ENCODE assay signal across 8 cellular contexts in genomic region chr1:67766117-67766978, GRCh38.
DNase-seq lines count a peak whose midpoint lies in the region; ATAC-seq, FAIRE-seq and TF ChIP-seq lines count a peak whose summit lies in the region.

No MANE protein-coding gene starts in this region.

- peak; percentile 83 to 89 for TF ChIP-seq RAD21 in A549 (conservative IDR thresholded peaks at IDR 0.05 in 1 of 2, IDR thresholded peaks at IDR 0.05 in 1 of 2)
- TF ChIP-seq RAD21 in SK-N-SH (IDR thresholded peaks at IDR 0.05; ENCODE audit: low read length), result peak; percentile 82

- TF ChIP-seq CTCF in A549 (IDR thresholded peaks at IDR 0.05) (peak; percentile 76), GM12873 (IDR thresholded peaks at IDR 0.05; ENCODE audit: insufficient read depth, low read depth, low read length, missing control alignments) (peak; percentile 71), SK-N-SH (IDR thresholded peaks at IDR 0.05) (peak; percentile 91)

- H3K4me3 ChIP-seq in A549 (no peak overlapping the region; the same call in 2 of the 3 replicates), SK-N-SH (ENCODE audit: low read depth in 2 of 2, low read length in 1 of 2) (peak overlapping the region; percentile 6 to 49; a peak in 3 of 4 replicates), skeletal muscle tissue (ENCODE audit: low read length in 3 of 3) (peak overlapping the region in 2 of 3 donors; percentile 65 to 67)
- no peak overlapping the region for H3K4me3 ChIP-seq in Jurkat, Clone E6-1 (ENCODE audit: low read length)

- no peak for TF ChIP-seq EP300 in A549 (IDR thresholded peaks at IDR 0.05)
- no peak for TF ChIP-seq EP300 in SK-N-SH (IDR thresholded peaks at IDR 0.05; ENCODE audit: borderline replicate concordance in 1 of 2, low read depth in 1 of 2, low read length in 1 of 2)

- CTCF ChIA-PET in A549 (lab: Yijun Ruan, JAX) (interaction anchor here (0.6 to 5.6 kb wide), 64 partner anchors 8 to 576 kb away, joined by 3 to 37 read pairs (median 4); partner anchors contain the start of genes GADD45A and GNG12), SK-N-SH (lab: Yijun Ruan, JAX) (interaction anchor here (0.6 to 6.2 kb wide), 66 partner anchors 8 to 1973 kb away, joined by 3 to 60 read pairs (median 4); partner anchors contain the start of genes DIRAS3 and GNG12)

- no peaks in the 10 kb centered on the region for H3K9me2 ChIP-seq in SK-N-SH

- H3K9me3 ChIP-seq in A549 (no peaks in the 10 kb centered on the region), SK-N-SH (no peaks in the 10 kb centered on the region), skeletal muscle tissue (ENCODE audit: control insufficient read depth in 3 of 3, low read length in 3 of 3) (no peaks in the 10 kb centered on the region)

- TF ChIP-seq POLR2A in A549 (IDR thresholded peaks at IDR 0.05; ENCODE audit: low read length), result no peak

- H3K4me2 ChIP-seq in A549 (peak overlapping the region; percentile 78), SK-N-SH (peak overlapping the region; percentile 60)

- H2AFZ ChIP-seq in SK-N-SH (ENCODE audit: low read depth), result no peak overlapping the region

- POLR2A ChIA-PET in A549 (lab: Yijun Ruan, JAX) (interaction anchor here (1.9 to 2.7 kb wide), 2 partner anchors 65 to 82 kb away, joined by 9 to 11 read pairs; partner anchors contain the start of gene GADD45A), SK-N-SH (lab: Yijun Ruan, JAX) (no interaction called here)

- DNase-seq in A549 (ENCODE audit: low read depth in 1 of 2, low spot score in 1 of 2) (peak in 1 of 2 experiments; percentile 53), SK-N-SH (peak; percentile 35), brain pericyte (ENCODE audit: low read depth, low spot score) (peak; percentile 45), iris pigment epithelial cell (ENCODE audit: low read depth) (peak; percentile 95)
- peak; percentile 9 for DNase-seq in Jurkat, Clone E6-1 (ENCODE audit: low read depth, low spot score)

- H4K20me1 ChIP-seq in SK-N-SH (ENCODE audit: insufficient read depth), result peaks cover 8% of the 10 kb centered on the region

- peaks cover 0 to 13% of the 10 kb centered on the region in 2 experiments for H3K36me3 ChIP-seq in SK-N-SH (replicated peaks in 1 of 2; ENCODE audit: control insufficient read depth in 1 of 2, insufficient read depth in 2 of 2, low read length in 1 of 2)
- H3K36me3 ChIP-seq in skeletal muscle tissue (ENCODE audit: control insufficient read depth in 3 of 3, insufficient read depth in 3 of 3, low read length in 3 of 3), result peaks cover 0 to 2% (median 0%) of the 10 kb centered on the region in 3 donors

- H3K4me1 ChIP-seq in A549 (peaks cover 77% of the 10 kb centered on the region), SK-N-SH (ENCODE audit: control insufficient read depth in 1 of 2, insufficient read depth in 2 of 2, low read depth in 1 of 2, low read length in 1 of 2) (peaks cover 8 to 13% of the 10 kb centered on the region in 2 experiments; a peak in 3 of 4 replicates), skeletal muscle tissue (ENCODE audit: control insufficient read depth in 3 of 3, insufficient read depth in 3 of 3, low read length in 3 of 3) (peaks cover 0 to 7% (median 5%) of the 10 kb centered on the region in 3 donors)

- no peaks in the 10 kb centered on the region for H3K27me3 ChIP-seq in SK-N-SH (ENCODE audit: insufficient read depth)
- H3K27me3 ChIP-seq in skeletal muscle tissue (ENCODE audit: control insufficient read depth in 3 of 3, insufficient read depth in 3 of 3, low read length in 3 of 3), result no peaks in the 10 kb centered on the region

- H3K27ac ChIP-seq in A549 (peak overlapping the region; percentile 76 to 92), SK-N-SH (ENCODE audit: low read depth in 2 of 2, low read length in 1 of 2) (peak overlapping the region in 1 of 2 experiments; percentile 85; a peak in 3 of 4 replicates), skeletal muscle tissue (ENCODE audit: low read depth, low read length) (no peak overlapping the region)

- ATAC-seq in A549, result peak; percentile 69 to 78
- ATAC-seq in HG03097 (IDR thresholded peaks at IDR 0.05; ENCODE audit: low FRiP score, unreplicated experiment), result no peak

- H3K79me2 ChIP-seq in SK-N-SH (ENCODE audit: insufficient read depth), result peaks cover 74% of the 10 kb centered on the region

- H3K9ac ChIP-seq in SK-N-SH, result peak overlapping the region; percentile 27; the same call in 1 of the 2 replicates
- H3K9ac ChIP-seq in skeletal muscle tissue (ENCODE audit: low read depth in 1 of 3, low read length in 3 of 3), result peak overlapping the region; percentile 35 to 73 (median 67)

- no peak for FAIRE-seq in A549 (lab: Jason Lieb, UNC)

- 13% methylated on average over 16 of the region's 17 CpGs for WGBS in A549 (ENCODE audit: missing lambda C conversion rate)
- 29% methylated on average over 17 of the region's 17 CpGs for WGBS in SK-N-SH (ENCODE audit: low lambda C conversion rate)

- peaks cover 25% of the 10 kb centered on the region for H3F3A ChIP-seq in SK-N-SH (replicated peaks; ENCODE audit: insufficient read depth)

TF ChIP-seq in A549, 52 proteins besides CTCF, POLR2A, EP300 and RAD21:
- TF ChIP-seq MAX (IDR thresholded peaks at IDR 0.05) (0 out of 2 replicates have a peak, but pooled peaks have one; percentile 25), MAFK (IDR thresholded peaks at IDR 0.05; ENCODE audit: partially characterized antibody) (peak; percentile 1), FOSL2 (IDR thresholded peaks at IDR 0.05) (no peak), FOSL2 (CRISPR knock-in tag; IDR thresholded peaks at IDR 0.05) (no peak), ATOH8 (CRISPR knock-in tag; IDR thresholded peaks at IDR 0.05; ENCODE audit: low read depth) (no peak), SMC3 (IDR thresholded peaks at IDR 0.05) (peak; percentile 74)

TF ChIP-seq in SK-N-SH, 30 proteins besides CTCF, POLR2A, EP300 and RAD21 (continues in another document):
- TF ChIP-seq ELF1 (IDR thresholded peaks at IDR 0.05) (no peak), GATA2 (CRISPR knock-in tag; IDR thresholded peaks at IDR 0.05) (no peak), MEF2A (IDR thresholded peaks at IDR 0.05; ENCODE audit: borderline replicate concordance, low read depth) (no peak), TCF12 (IDR thresholded peaks at IDR 0.05) (peak; percentile 39), NFIC (IDR thresholded peaks at IDR 0.05; ENCODE audit: borderline replicate concordance) (peak; percentile 3; the same call in 1 of the 2 replicates), TAF1 (IDR thresholded peaks at IDR 0.05; ENCODE audit: borderline replicate concordance, low read depth, low read length) (no peak), RCOR1 (IDR thresholded peaks at IDR 0.05; ENCODE audit: low read length) (no peak), CHD2 (IDR thresholded peaks at IDR 0.05; ENCODE audit: low read length, partially characterized antibody) (no peak), EZH2phosphoT487 (IDR thresholded peaks at IDR 0.05; ENCODE audit: borderline replicate concordance, low read depth) (no peak), PBX3 (IDR thresholded peaks at IDR 0.05) (no peak), RXRA (IDR thresholded peaks at IDR 0.05; ENCODE audit: borderline replicate concordance, low read depth) (no peak), SIN3A (IDR thresholded peaks at IDR 0.05; ENCODE audit: borderline replicate concordance, low read depth, low read length) (no peak), RFX5 (IDR thresholded peaks at IDR 0.05; ENCODE audit: low read length) (no peak), MAX (IDR thresholded peaks at IDR 0.05; ENCODE audit: low read depth) (no peak), SMC3 (IDR thresholded peaks at IDR 0.05; ENCODE audit: low read depth, low read length) (peak; percentile 52), FOXJ3 (CRISPR knock-in tag; IDR thresholded peaks at IDR 0.05) (no peak), JUND (IDR thresholded peaks at IDR 0.05) (peak; percentile 21; the same call in 1 of the 2 replicates), FOXM1 (IDR thresholded peaks at IDR 0.05; ENCODE audit: low read depth) (no peak), YY1 (IDR thresholded peaks at IDR 0.05; ENCODE audit: low read depth) (no peak), TEAD4 (IDR thresholded peaks at IDR 0.05; ENCODE audit: borderline replicate concordance, insufficient read depth) (no peak), FOSL2 (IDR thresholded peaks at IDR 0.05; ENCODE audit: borderline replicate concordance, low read depth) (no peak; the same call in 1 of the 2 replicates), USF2 (IDR thresholded peaks at IDR 0.05; ENCODE audit: borderline replicate concordance, low read depth, low read length) (no peak), POLR2AphosphoS5 (IDR thresholded peaks at IDR 0.05; ENCODE audit: low read depth, low read length) (no peak), MXI1 (IDR thresholded peaks at IDR 0.05; ENCODE audit: low read depth, low read length) (no peak), IRF3 (IDR thresholded peaks at IDR 0.05; ENCODE audit: low read depth, low read length) (no peak)

Comparison
In these comparisons a context has a peak if more than half of its experiments do, and no peak if none do; other contexts are left out.
1. H3K4me3 ChIP-seq: peak in SK-N-SH (2 of 2) and skeletal muscle tissue (2 of 3); none in A549 (single experiment) and Jurkat, Clone E6-1 (single experiment).
2. Of the 12 proteins assayed by ChIP-seq in both A549 and SK-N-SH: peak only in A549: MAX; only in SK-N-SH: none; in both: CTCF, RAD21 and SMC3; in neither: 8.
3. Peak in every context shown above with its lines, with median percentiles within 50 percentile points of each other: CTCF ChIP-seq.